Comparison of ENCODE assay signal across 39 cellular contexts in genomic region chr17:71727292-71727691, GRCh38.
"Had no signal": no experiment of that assay in that cellular context is flagged by ENCODE, and none has a peak within 500 bp of the region (broad histone marks: within the 10 kb centered on the region; RNA-seq: fewer than 3 reads in every experiment).

No MANE protein-coding gene starts in this region.

- ATAC-seq: activated naive CD4-positive, alpha-beta T cell treated with anti-CD3 and anti-CD28 coated beads, Interleukin-2, amount 50 U/mL, for 72 hours; activated naive CD8-positive, alpha-beta T cell treated with anti-CD3 and anti-CD28 coated beads, Interleukin-2, amount 50 U/mL, for 24 hours; activated T-cell treated with anti-CD3 and anti-CD28 coated beads, Interleukin-2, amount 50 U/mL, for 4 hours; activated T-cell treated with anti-CD3 and anti-CD28 coated beads, Interleukin-2, amount 50 U/mL, for 72 hours; activated T-helper 17 cell treated with anti-CD3 and anti-CD28 coated beads, Interleukin-2, amount 50 U/mL, for 72 hours; body of pancreas had no signal

- H3K4me1 Mint-ChIP-seq: activated naive CD4-positive, alpha-beta T cell treated with anti-CD3 and anti-CD28 coated beads, Interleukin-2, amount 10 ng/mL, durations not matched to agents 7 days and 5 days; activated naive CD4-positive, alpha-beta T cell treated with anti-CD3 and anti-CD28 coated beads, Interleukin-2, amount 50 U/mL, for 24 hours; activated naive CD8-positive, alpha-beta T cell treated with anti-CD3 and anti-CD28 coated beads for 36 hours; activated naive CD8-positive, alpha-beta T cell treated with anti-CD3 and anti-CD28 coated beads, Interleukin-2, amount 10 ng/mL, durations not matched to agents 7 days and 5 days; activated naive CD8-positive, alpha-beta T cell treated with anti-CD3 and anti-CD28 coated beads, Interleukin-2, amount 50 U/mL, for 24 hours; activated T-helper 17 cell treated with anti-CD3 and anti-CD28 coated beads, Interleukin-2, amount 50 U/mL, for 72 hours; central memory CD8-positive, alpha-beta T cell had no signal

- H3K4me1 ChIP-seq: adrenal gland, ascending aorta, body of pancreas, breast epithelium had no signal

- H3K9me3 ChIP-seq: adrenal gland, ascending aorta, body of pancreas, breast epithelium had no signal

- H3K27me3 Mint-ChIP-seq: activated naive CD4-positive, alpha-beta T cell treated with anti-CD3 and anti-CD28 coated beads, Interleukin-2, amount 10 ng/mL, durations not matched to agents 7 days and 5 days; activated naive CD4-positive, alpha-beta T cell treated with anti-CD3 and anti-CD28 coated beads, Interleukin-2, amount 50 U/mL, for 24 hours; activated naive CD8-positive, alpha-beta T cell; activated naive CD8-positive, alpha-beta T cell treated with anti-CD3 and anti-CD28 coated beads for 36 hours; activated naive CD8-positive, alpha-beta T cell treated with anti-CD3 and anti-CD28 coated beads, Interleukin-2, amount 10 ng/mL, durations not matched to agents 7 days and 5 days; activated naive CD8-positive, alpha-beta T cell treated with anti-CD3 and anti-CD28 coated beads, Interleukin-2, amount 50 U/mL, for 24 hours; activated T-helper 17 cell treated with anti-CD3 and anti-CD28 coated beads, Interleukin-2, amount 50 U/mL, for 72 hours; central memory CD8-positive, alpha-beta T cell had no signal

- H3K9me3 Mint-ChIP-seq: activated naive CD4-positive, alpha-beta T cell treated with anti-CD3 and anti-CD28 coated beads, Interleukin-2, amount 50 U/mL, for 24 hours had no signal

- FAIRE-seq: astrocyte, bronchial epithelial cell, colon had no signal

- H3K27ac ChIP-seq: adrenal gland, ascending aorta, body of pancreas, brain microvascular endothelial cell, breast epithelium, cardiac muscle cell had no signal

- H3K4me3 Mint-ChIP-seq: activated naive CD4-positive, alpha-beta T cell treated with anti-CD3 and anti-CD28 coated beads for 36 hours; activated naive CD4-positive, alpha-beta T cell treated with anti-CD3 and anti-CD28 coated beads, Interleukin-2, amount 10 ng/mL, durations not matched to agents 7 days and 5 days; activated naive CD4-positive, alpha-beta T cell treated with anti-CD3 and anti-CD28 coated beads, Interleukin-2, amount 50 U/mL, for 24 hours; activated naive CD8-positive, alpha-beta T cell; activated naive CD8-positive, alpha-beta T cell treated with anti-CD3 and anti-CD28 coated beads for 36 hours; activated naive CD8-positive, alpha-beta T cell treated with anti-CD3 and anti-CD28 coated beads, Interleukin-2, amount 10 ng/mL, durations not matched to agents 7 days and 5 days; activated naive CD8-positive, alpha-beta T cell treated with anti-CD3 and anti-CD28 coated beads, Interleukin-2, amount 50 U/mL, for 24 hours; activated T-cell treated with anti-CD3 and anti-CD28 coated beads, Interleukin-2, amount 50 U/mL, for 4 hours; activated T-cell treated with anti-CD3 and anti-CD28 coated beads, Interleukin-2, amount 50 U/mL, for 72 hours; activated T-helper 1 cell treated with anti-CD3 and anti-CD28 coated beads, Interleukin-12 subunit alpha, Interleukin-12 subunit beta, Interleukin-2, Interleukin-4 antibody, amounts not matched to agents 30 ng/mL and 10 ng/mL and 1 ng/mL, durations not matched to agents 14 hours and 24 hours and 36 hours; activated T-helper 17 cell treated with anti-CD3 and anti-CD28 coated beads, Interleukin-2, amount 50 U/mL, for 72 hours; central memory CD8-positive, alpha-beta T cell had no signal

- H3K36me3 Mint-ChIP-seq: activated naive CD4-positive, alpha-beta T cell treated with anti-CD3 and anti-CD28 coated beads, Interleukin-2, amount 10 ng/mL, durations not matched to agents 7 days and 5 days; activated naive CD4-positive, alpha-beta T cell treated with anti-CD3 and anti-CD28 coated beads, Interleukin-2, amount 50 U/mL, for 24 hours; activated naive CD4-positive, alpha-beta T cell treated with anti-CD3 and anti-CD28 coated beads, Interleukin-2, amount 50 U/mL, for 72 hours; activated naive CD8-positive, alpha-beta T cell; activated naive CD8-positive, alpha-beta T cell treated with anti-CD3 and anti-CD28 coated beads for 36 hours; activated naive CD8-positive, alpha-beta T cell treated with anti-CD3 and anti-CD28 coated beads, Interleukin-2, amount 10 ng/mL, durations not matched to agents 7 days and 5 days; brain had no signal

- DNase-seq: activated effector memory CD4-positive, alpha-beta T cell treated with anti-CD3 and anti-CD28 coated beads, Interleukin-2, amount 50 U/mL, for 16 hours; activated effector memory CD4-positive, alpha-beta T cell treated with Interleukin-2 at 50 U/mL for 16 hours; activated gamma-delta T cell; activated gamma-delta T cell treated with Interleukin-2 at 50 U/mL for 16 hours; activated naive CD4-positive, alpha-beta T cell; activated naive CD4-positive, alpha-beta T cell treated with anti-CD3 and anti-CD28 coated beads for 36 hours; activated naive CD4-positive, alpha-beta T cell treated with anti-CD3 and anti-CD28 coated beads, Interleukin-2, amount 10 ng/mL, durations not matched to agents 7 days and 5 days; activated naive CD4-positive, alpha-beta T cell treated with anti-CD3 and anti-CD28 coated beads, Interleukin-2, amount 50 U/mL, for 16 hours; activated naive CD4-positive, alpha-beta T cell treated with Interleukin-2 at 50 U/mL for 16 hours; activated naive CD8-positive, alpha-beta T cell treated with anti-CD3 and anti-CD28 coated beads for 36 hours; activated naive CD8-positive, alpha-beta T cell treated with anti-CD3 and anti-CD28 coated beads, Interleukin-2, amount 10 ng/mL, durations not matched to agents 7 days and 5 days; activated naive CD8-positive, alpha-beta T cell treated with anti-CD3 and anti-CD28 coated beads, Interleukin-2, amount 50 U/mL, for 24 hours; activated T-cell treated with anti-CD3 and anti-CD28 coated beads, Interleukin-2, amount 50 U/mL, for 4 hours; activated T-cell treated with anti-CD3 and anti-CD28 coated beads, Interleukin-2, amount 50 U/mL, for 48 hours; activated T-cell treated with anti-CD3 and anti-CD28 coated beads, Interleukin-2, amount 50 U/mL, for 72 hours; adrenal gland; amniotic stem cell; amygdala; anterior cingulate cortex; aorta; body of pancreas; brain microvascular endothelial cell; caudate nucleus; central memory CD4-positive, alpha-beta T cell; cerebellar nuclear complex had no signal

- H3K36me3 ChIP-seq: adrenal gland, ascending aorta, brain microvascular endothelial cell, breast epithelium, cardiac muscle cell had no signal

- H3K4me3 ChIP-seq: adrenal gland, ascending aorta, body of pancreas, breast epithelium, cardiac muscle cell had no signal

- H3K27ac Mint-ChIP-seq: activated naive CD4-positive, alpha-beta T cell treated with anti-CD3 and anti-CD28 coated beads for 36 hours; activated naive CD4-positive, alpha-beta T cell treated with anti-CD3 and anti-CD28 coated beads, Interleukin-2, amount 10 ng/mL, durations not matched to agents 7 days and 5 days; activated naive CD4-positive, alpha-beta T cell treated with anti-CD3 and anti-CD28 coated beads, Interleukin-2, amount 50 U/mL, for 24 hours; activated naive CD4-positive, alpha-beta T cell treated with anti-CD3 and anti-CD28 coated beads, Interleukin-2, amount 50 U/mL, for 72 hours; activated naive CD8-positive, alpha-beta T cell; activated naive CD8-positive, alpha-beta T cell treated with anti-CD3 and anti-CD28 coated beads for 36 hours; activated naive CD8-positive, alpha-beta T cell treated with anti-CD3 and anti-CD28 coated beads, Interleukin-2, amount 10 ng/mL, durations not matched to agents 7 days and 5 days; activated naive CD8-positive, alpha-beta T cell treated with anti-CD3 and anti-CD28 coated beads, Interleukin-2, amount 50 U/mL, for 24 hours; activated T-cell treated with anti-CD3 and anti-CD28 coated beads, Interleukin-2, amount 50 U/mL, for 72 hours; activated T-helper 1 cell treated with anti-CD3 and anti-CD28 coated beads, Interleukin-12 subunit alpha, Interleukin-12 subunit beta, Interleukin-2, Interleukin-4 antibody, amounts not matched to agents 30 ng/mL and 10 ng/mL and 1 ng/mL, durations not matched to agents 14 hours and 24 hours and 36 hours; activated T-helper 17 cell treated with anti-CD3 and anti-CD28 coated beads, Interleukin-2, amount 50 U/mL, for 72 hours; activated T-helper 2 cell treated with anti-CD3 and anti-CD28 coated beads, Interferon-gamma antibody, Interleukin-2, Interleukin-4, amounts not matched to agents 10 μg/mL and 5 μg/mL and 100 μg/mL, durations not matched to agents 14 hours and 24 hours and 36 hours had no signal

- H3K27me3 ChIP-seq: adrenal gland, ascending aorta, body of pancreas, brain microvascular endothelial cell, breast epithelium, cardiac muscle cell had no signal
